Comparison of ENCODE assay signal across 1 cellular context in genomic region chr16:83964684-83965443, GRCh38.
A peak's percentile ranks its signal among the peaks of the same experiment; 100 is the strongest.
TF ChIP-seq lines count a peak whose summit lies in the region.

No MANE protein-coding gene starts in this region.

TF ChIP-seq in HepG2, 621 proteins besides CTCF, POLR2A, EP300 and RAD21 (continued from another document):
- TF ChIP-seq SSRP1 (CRISPR knock-in tag; IDR thresholded peaks at IDR 0.05), result 0 out of 2 replicates have a peak, but pooled peaks have one; percentile 38
